Comparison of ENCODE assay signal across 1 cellular context in genomic region chr10:47127188-47127587, GRCh38.
TF ChIP-seq lines count a peak whose summit lies in the region.

No MANE protein-coding gene starts in this region.

TF ChIP-seq in GM23338, 12 proteins besides CTCF, POLR2A, EP300 and RAD21 (continued from another document):
- no peak for TF ChIP-seq ZNF462 (CRISPR knock-in tag; IDR thresholded peaks at IDR 0.05)
